Comparison of ENCODE assay signal across 27 cellular contexts in the genomic region with DNA sequence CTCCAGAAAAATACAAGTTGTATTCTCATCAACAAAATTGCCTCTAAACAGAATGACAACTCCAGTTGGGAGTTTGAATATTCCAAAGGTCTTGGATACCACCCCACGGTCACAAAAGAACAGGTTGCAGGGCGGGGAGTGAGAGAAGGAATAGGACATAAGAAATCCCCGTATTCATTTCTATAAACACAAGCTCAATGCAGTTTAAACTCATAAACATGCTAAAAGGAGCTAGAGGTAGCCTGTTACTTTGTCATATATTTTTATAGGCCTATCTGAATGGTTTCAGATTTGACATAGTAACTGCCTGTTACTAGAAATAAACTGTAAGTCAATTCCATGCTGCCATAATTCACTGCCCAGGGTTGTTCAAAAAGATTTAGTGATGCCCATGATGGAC.
"Had no signal": no experiment of that assay in that cellular context is flagged by ENCODE, and none has a peak within 500 bp of the region (broad histone marks: within the 10 kb centered on the region; RNA-seq: fewer than 3 reads in every experiment).

No MANE protein-coding gene starts in this region.

- DNase-seq: naive thymus-derived CD8-positive, alpha-beta T cell; nephron progenitor cell; occipital lobe; ovary; posterior cingulate gyrus; psoas muscle; right cardiac atrium; right lobe of liver; sigmoid colon; small intestine; stimulated activated CD4-positive, alpha-beta T cell treated with anti-CD3 and anti-CD28 coated beads, Interleukin-15, amount 100 ng/mL, for 24 hours; stimulated activated CD4-positive, alpha-beta T cell treated with anti-CD3 and anti-CD28 coated beads, Interleukin-2, amount 100 ng/mL, for 24 hours; stimulated activated CD4-positive, alpha-beta T cell treated with anti-CD3 and anti-CD28 coated beads, Interleukin-2, amount 100 ng/mL, for 48 hours; stimulated activated CD4-positive, alpha-beta T cell treated with anti-CD3 and anti-CD28 coated beads, Interleukin-4, amount 100 ng/mL, for 24 hours; stimulated activated naive B cell treated with anti-CD40 and anti-IgM and Interleukin-4, amounts not matched to agents 10 μg/mL and 1 μg/mL and 100 μg/mL, for 72 hours; stimulated activated naive CD4-positive, alpha-beta T cell treated with Interleukin-2 at 50 U/mL for 16 hours; stomach; testis; tibial artery; transverse colon; upper lobe of right lung; uterus had no signal

- FAIRE-seq: small intestine had no signal

- H3K79me2 ChIP-seq: parathyroid adenoma had no signal

- H3K9me3 ChIP-seq: ovary, psoas muscle, right lobe of liver, sigmoid colon, stomach, suprapubic skin, testis, tibial artery, transverse colon, upper lobe of right lung, uterus had no signal

- H3K9ac ChIP-seq: neural progenitor cell, parathyroid adenoma had no signal

- H3K27ac ChIP-seq: neural progenitor cell, ovary, parathyroid adenoma, psoas muscle, right lobe of liver, stomach, suprapubic skin, testis, tibial artery, transverse colon, upper lobe of right lung, uterus had no signal

- H3K27me3 ChIP-seq: neural progenitor cell, ovary, right lobe of liver, sigmoid colon, stomach, suprapubic skin, testis, tibial artery, transverse colon, upper lobe of right lung, uterus had no signal

- H3K36me3 ChIP-seq: neural progenitor cell, ovary, right lobe of liver, sigmoid colon, stomach, suprapubic skin, tibial artery, transverse colon, upper lobe of right lung, uterus had no signal

- H3K4me3 ChIP-seq: neural progenitor cell, ovary, psoas muscle, right lobe of liver, sigmoid colon, stomach, suprapubic skin, testis, tibial artery, transverse colon, upper lobe of right lung, uterus had no signal

- ATAC-seq: naive thymus-derived CD8-positive, alpha-beta T cell; natural killer cell treated with Interleukin-12 subunit alpha and Interleukin-12 subunit beta and Interleukin-15 and Interleukin-18, amount 100 ng/mL, for 72 hours; psoas muscle; right cardiac atrium; right lobe of liver; stimulated activated effector memory CD8-positive, alpha-beta T cell treated with anti-CD3 and anti-CD28 coated beads, Interleukin-12 subunit alpha, Interleukin-12 subunit beta, amount 100 ng/mL, for 72 hours; stimulated activated naive B cell treated with anti-CD40 and anti-IgM and Interleukin-4, amounts not matched to agents 10 μg/mL and 1 μg/mL and 100 μg/mL, for 72 hours; upper lobe of right lung had no signal

- H3K4me2 ChIP-seq: neural progenitor cell had no signal

- H3K4me1 ChIP-seq: parathyroid adenoma, right lobe of liver, stomach, testis, tibial artery, upper lobe of right lung, uterus had no signal

- H2AFZ ChIP-seq: neural progenitor cell, parathyroid adenoma had no signal
